19 cellular contexts compared by ENCODE assay signal in the genomic region with DNA sequence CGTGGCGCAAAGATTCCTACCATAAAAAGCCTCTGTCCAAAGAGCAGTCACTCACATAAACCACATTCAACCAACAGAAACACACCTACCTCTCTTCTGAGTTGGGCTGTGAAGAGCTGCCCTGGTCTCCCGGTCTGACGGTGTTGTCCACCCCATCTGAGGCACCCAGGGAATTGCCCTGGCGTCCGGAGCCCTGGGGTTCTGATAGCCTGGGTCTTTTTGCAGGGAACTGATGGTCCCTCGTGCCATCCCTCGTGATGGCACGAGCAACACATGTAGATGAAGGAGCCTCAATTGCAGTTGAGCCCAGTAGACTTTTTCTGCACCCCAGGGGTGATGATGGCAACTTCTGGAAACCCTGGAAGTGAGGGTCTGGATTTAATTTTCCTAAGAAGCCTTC.
"Had no signal": no experiment of that assay in that cellular context is flagged by ENCODE, and none has a peak within 500 bp of the region (broad histone marks: within the 10 kb centered on the region; RNA-seq: fewer than 3 reads in every experiment).

No MANE protein-coding gene starts in this region.

- H3K27ac Mint-ChIP-seq: activated T-helper 1 cell treated with anti-CD3 and anti-CD28 coated beads, Interleukin-12 subunit alpha, Interleukin-12 subunit beta, Interleukin-2, Interleukin-4 antibody, amounts not matched to agents 30 ng/mL and 10 ng/mL and 1 ng/mL, durations not matched to agents 14 hours and 24 hours and 36 hours; brain; nephron progenitor cell; stimulated activated memory B cell treated with anti-CD40 and anti-IgM and Interleukin-4, amounts not matched to agents 10 μg/mL and 1 μg/mL and 100 μg/mL, for 72 hours had no signal

- H3K4me3 ChIP-seq: gastrocnemius medialis, heart left ventricle, left ventricle myocardium inferior, sigmoid colon had no signal

- H3K4me1 ChIP-seq: gastrocnemius medialis, heart left ventricle, left ventricle myocardium inferior, sigmoid colon had no signal

- H3K4me3 Mint-ChIP-seq: activated T-helper 1 cell treated with anti-CD3 and anti-CD28 coated beads, Interleukin-12 subunit alpha, Interleukin-12 subunit beta, Interleukin-2, Interleukin-4 antibody, amounts not matched to agents 30 ng/mL and 10 ng/mL and 1 ng/mL, durations not matched to agents 14 hours and 24 hours and 36 hours; brain; stimulated activated memory B cell treated with anti-CD40 and anti-IgM and Interleukin-4, amounts not matched to agents 10 μg/mL and 1 μg/mL and 100 μg/mL, for 72 hours had no signal

- H3K27me3 Mint-ChIP-seq: brain; stimulated activated memory B cell treated with anti-CD40 and anti-IgM and Interleukin-4, amounts not matched to agents 10 μg/mL and 1 μg/mL and 100 μg/mL, for 72 hours had no signal

- H3K27me3 ChIP-seq: gastrocnemius medialis, heart left ventricle, sigmoid colon had no signal

- H3K36me3 Mint-ChIP-seq: stimulated activated memory B cell treated with anti-CD40 and anti-IgM and Interleukin-4, amounts not matched to agents 10 μg/mL and 1 μg/mL and 100 μg/mL, for 72 hours had no signal

- H3K4me1 Mint-ChIP-seq: stimulated activated memory B cell treated with anti-CD40 and anti-IgM and Interleukin-4, amounts not matched to agents 10 μg/mL and 1 μg/mL and 100 μg/mL, for 72 hours had no signal

- DNase-seq: activated CD4-positive, alpha-beta T cell treated with anti-CD3 and anti-CD28 coated beads for 1 hour; activated naive CD4-positive, alpha-beta T cell; anterior cingulate cortex; caudate nucleus; effector CD4-positive, alpha-beta T cell; gastrocnemius medialis; left ventricle myocardium inferior; mammary epithelial cell; nephron progenitor cell; occipital lobe; sigmoid colon; stimulated activated CD4-positive, alpha-beta T cell treated with anti-CD3 and anti-CD28 coated beads, Interleukin-4, amount 100 ng/mL, for 4 hours; SW 1271; T-helper 2 cell; WERI-Rb-1 had no signal

- H3K9me3 ChIP-seq: gastrocnemius medialis, heart left ventricle, left ventricle myocardium inferior, sigmoid colon had no signal

- H3K36me3 ChIP-seq: gastrocnemius medialis, left ventricle myocardium inferior, sigmoid colon had no signal

- H3K9me3 Mint-ChIP-seq: activated T-helper 1 cell treated with anti-CD3 and anti-CD28 coated beads, Interleukin-12 subunit alpha, Interleukin-12 subunit beta, Interleukin-2, Interleukin-4 antibody, amounts not matched to agents 30 ng/mL and 10 ng/mL and 1 ng/mL, durations not matched to agents 14 hours and 24 hours and 36 hours; brain; nephron progenitor cell; stimulated activated memory B cell treated with anti-CD40 and anti-IgM and Interleukin-4, amounts not matched to agents 10 μg/mL and 1 μg/mL and 100 μg/mL, for 72 hours had no signal

- ATAC-seq: gastrocnemius medialis; heart left ventricle; stimulated activated memory B cell treated with anti-CD40 and anti-IgM and Interleukin-4, amounts not matched to agents 10 μg/mL and 1 μg/mL and 100 μg/mL, for 72 hours had no signal

- H3K27ac ChIP-seq: gastrocnemius medialis, heart left ventricle, left ventricle myocardium inferior, sigmoid colon, WERI-Rb-1 had no signal
